ENCODE assay signal across 1 cellular context in the genomic region with DNA sequence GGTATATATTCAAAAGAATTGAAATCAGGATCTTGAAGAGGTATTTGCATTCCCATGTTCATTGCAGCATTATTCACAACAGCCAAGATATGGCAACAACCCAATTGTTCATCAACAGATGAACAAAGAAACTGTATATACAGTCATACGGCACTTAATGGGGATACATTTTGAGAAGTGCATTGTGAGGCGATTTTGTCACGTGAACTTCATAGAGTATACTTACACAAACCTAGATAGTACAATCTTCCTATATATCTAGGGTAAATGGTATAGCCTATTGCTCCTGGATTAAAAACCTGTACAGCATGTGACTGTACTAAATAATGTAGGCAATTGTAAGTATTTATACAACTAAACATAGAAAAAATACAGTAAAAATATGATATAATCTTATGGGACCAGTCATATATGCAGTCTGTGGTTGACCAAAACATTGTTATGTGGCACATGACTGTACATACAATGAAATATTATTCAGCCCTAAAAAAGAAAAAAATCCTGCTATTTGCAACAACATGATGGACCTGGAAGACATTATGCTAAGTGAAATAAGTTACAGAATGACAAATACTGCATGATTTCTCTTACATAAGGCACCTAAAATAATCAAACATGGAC.
A peak's percentile ranks its signal among the peaks of the same experiment; 100 is the strongest.
TF ChIP-seq lines count a peak whose summit lies in the region.

No MANE protein-coding gene starts in this region.

TF ChIP-seq in K562, 482 proteins besides CTCF, POLR2A, EP300 and RAD21:
- TF ChIP-seq JUN (IDR thresholded peaks at IDR 0.05; ENCODE audit: borderline replicate concordance, low read depth, low read length) (no peak), JUN (CRISPR knock-in tag; IDR thresholded peaks at IDR 0.05; ENCODE audit: borderline replicate concordance) (no peak), ZNF197 (CRISPR knock-in tag; IDR thresholded peaks at IDR 0.05; ENCODE audit: low read depth) (no peak), ZNF146 (CRISPR knock-in tag; IDR thresholded peaks at IDR 0.05; ENCODE audit: unreplicated experiment) (peak; percentile 55)
- TF ChIP-seq, protein P1, sequence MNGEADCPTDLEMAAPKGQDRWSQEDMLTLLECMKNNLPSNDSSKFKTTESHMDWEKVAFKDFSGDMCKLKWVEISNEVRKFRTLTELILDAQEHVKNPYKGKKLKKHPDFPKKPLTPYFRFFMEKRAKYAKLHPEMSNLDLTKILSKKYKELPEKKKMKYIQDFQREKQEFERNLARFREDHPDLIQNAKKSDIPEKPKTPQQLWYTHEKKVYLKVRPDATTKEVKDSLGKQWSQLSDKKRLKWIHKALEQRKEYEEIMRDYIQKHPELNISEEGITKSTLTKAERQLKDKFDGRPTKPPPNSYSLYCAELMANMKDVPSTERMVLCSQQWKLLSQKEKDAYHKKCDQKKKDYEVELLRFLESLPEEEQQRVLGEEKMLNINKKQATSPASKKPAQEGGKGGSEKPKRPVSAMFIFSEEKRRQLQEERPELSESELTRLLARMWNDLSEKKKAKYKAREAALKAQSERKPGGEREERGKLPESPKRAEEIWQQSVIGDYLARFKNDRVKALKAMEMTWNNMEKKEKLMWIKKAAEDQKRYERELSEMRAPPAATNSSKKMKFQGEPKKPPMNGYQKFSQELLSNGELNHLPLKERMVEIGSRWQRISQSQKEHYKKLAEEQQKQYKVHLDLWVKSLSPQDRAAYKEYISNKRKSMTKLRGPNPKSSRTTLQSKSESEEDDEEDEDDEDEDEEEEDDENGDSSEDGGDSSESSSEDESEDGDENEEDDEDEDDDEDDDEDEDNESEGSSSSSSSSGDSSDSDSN (IDR thresholded peaks at IDR 0.05; ENCODE audit: borderline replicate concordance in 1 of 2, low read depth in 2 of 2, low read length in 2 of 2), result no peak
